In genomic region chr4:81346719-81347118, GRCh38 we compare ENCODE assay signal across 25 cellular contexts.
"Had no signal": no experiment of that assay in that cellular context is flagged by ENCODE, and none has a peak within 500 bp of the region (broad histone marks: within the 10 kb centered on the region; RNA-seq: fewer than 3 reads in every experiment).

No MANE protein-coding gene starts in this region.

- H3K36me3 ChIP-seq: ovary, sigmoid colon, tibial artery had no signal

- H3K9me3 Mint-ChIP-seq: naive thymus-derived CD8-positive, alpha-beta T cell; stimulated activated effector memory CD8-positive, alpha-beta T cell treated with anti-CD3 and anti-CD28 coated beads, Interleukin-12 subunit alpha, Interleukin-12 subunit beta, amount 100 ng/mL, for 72 hours; type B pancreatic cell had no signal

- H3K4me3 Mint-ChIP-seq: mesothelial cell of epicardium; naive thymus-derived CD8-positive, alpha-beta T cell; nephron progenitor cell; stimulated activated effector memory CD8-positive, alpha-beta T cell treated with anti-CD3 and anti-CD28 coated beads, Interleukin-12 subunit alpha, Interleukin-12 subunit beta, amount 100 ng/mL, for 72 hours; type B pancreatic cell had no signal

- H3K36me3 Mint-ChIP-seq: mesothelial cell of epicardium; naive thymus-derived CD8-positive, alpha-beta T cell; stimulated activated effector memory CD8-positive, alpha-beta T cell treated with anti-CD3 and anti-CD28 coated beads, Interleukin-12 subunit alpha, Interleukin-12 subunit beta, amount 100 ng/mL, for 72 hours; type B pancreatic cell had no signal

- H3K9me3 ChIP-seq: ovary, psoas muscle, sigmoid colon, testis, tibial artery had no signal

- H3K27ac Mint-ChIP-seq: mesothelial cell of epicardium; naive thymus-derived CD8-positive, alpha-beta T cell; nephron progenitor cell; stimulated activated effector memory CD8-positive, alpha-beta T cell treated with anti-CD3 and anti-CD28 coated beads, Interleukin-12 subunit alpha, Interleukin-12 subunit beta, amount 100 ng/mL, for 72 hours; type B pancreatic cell had no signal

- ATAC-seq: left lobe of liver; naive thymus-derived CD8-positive, alpha-beta T cell; psoas muscle; right cardiac atrium; stimulated activated effector memory CD8-positive, alpha-beta T cell treated with anti-CD3 and anti-CD28 coated beads, Interleukin-12 subunit alpha, Interleukin-12 subunit beta, amount 100 ng/mL, for 72 hours; stimulated activated naive CD8-positive, alpha-beta T cell treated with anti-CD3 and anti-CD28 coated beads, Interleukin-15, Interleukin-2, amounts not matched to agents 100 U/mL and 50 U/mL, for 24 hours had no signal

- H3K4me1 ChIP-seq: psoas muscle, sigmoid colon, testis, tibial artery had no signal

- H3K4me3 ChIP-seq: coronary artery, lung, ovary, psoas muscle, sigmoid colon, testis, tibial artery had no signal

- H3K4me1 Mint-ChIP-seq: stimulated activated effector memory CD8-positive, alpha-beta T cell treated with anti-CD3 and anti-CD28 coated beads, Interleukin-12 subunit alpha, Interleukin-12 subunit beta, amount 100 ng/mL, for 72 hours had no signal

- DNase-seq: dermis blood vessel endothelial cell; effector memory CD4-positive, alpha-beta T cell; erythroblast; head of caudate nucleus; mesenchymal stem cell; naive thymus-derived CD8-positive, alpha-beta T cell; nephron progenitor cell; occipital lobe; ovary; posterior cingulate gyrus; psoas muscle; sigmoid colon; stimulated activated CD4-positive, alpha-beta T cell treated with anti-CD3 and anti-CD28 coated beads, Interleukin-2, amount 100 ng/mL, for 24 hours; stimulated activated CD4-positive, alpha-beta T cell treated with anti-CD3 and anti-CD28 coated beads, Interleukin-4, amount 100 ng/mL, for 24 hours; stimulated activated naive CD8-positive, alpha-beta T cell treated with anti-CD3 and anti-CD28 coated beads, Interleukin-15, Interleukin-2, amounts not matched to agents 100 U/mL and 50 U/mL, for 24 hours; substantia nigra; testis; tibial artery had no signal
